8 cellular contexts compared by ENCODE assay signal in the genomic region with DNA sequence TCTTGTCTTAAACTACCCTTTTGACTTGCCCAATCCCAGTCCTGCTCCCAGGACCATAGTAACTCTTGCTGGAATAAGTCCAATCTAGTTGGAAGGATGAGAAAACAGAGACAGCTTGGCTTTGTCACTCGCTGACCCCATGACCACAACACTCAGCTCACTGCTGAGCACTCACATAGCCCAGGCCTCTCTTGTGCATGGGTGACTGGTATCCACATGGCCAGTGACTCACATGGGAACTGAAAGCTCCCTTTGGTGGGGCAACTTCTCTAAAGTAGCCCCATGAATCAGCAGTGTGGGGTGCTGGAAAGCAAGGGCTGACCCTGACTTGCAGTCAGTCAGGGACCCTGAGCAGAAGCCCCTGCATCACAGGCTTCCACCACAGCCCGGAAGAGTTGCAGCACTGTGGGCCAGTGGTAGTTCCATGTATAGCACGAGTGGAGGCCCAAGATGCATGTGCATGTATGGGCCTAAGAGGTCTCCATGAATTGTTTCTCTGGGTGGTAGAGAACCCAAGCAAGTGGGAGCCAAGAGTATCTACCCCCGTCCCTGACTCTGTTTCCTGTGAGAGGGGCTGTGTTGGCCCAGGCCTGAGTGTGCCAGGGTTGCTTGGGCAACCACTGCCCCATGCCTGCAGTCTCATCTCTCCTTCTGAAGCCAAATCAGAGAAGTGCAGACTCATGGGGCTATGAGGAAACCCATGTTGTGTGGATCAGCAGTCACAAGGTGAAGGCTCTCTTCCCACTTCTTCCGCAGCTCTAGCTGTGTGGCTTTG.
DNase-seq lines count a peak whose midpoint lies in the region; ATAC-seq and TF ChIP-seq lines count a peak whose summit lies in the region.

No MANE protein-coding gene starts in this region.

- TF ChIP-seq CTCF in mammary epithelial cell (conservative IDR thresholded peaks at IDR 0.05 in 1 of 2, IDR thresholded peaks at IDR 0.05 in 1 of 2; ENCODE audit: extremely low read depth in 1 of 2, insufficient read depth in 1 of 2, low read depth in 1 of 2, low read length in 2 of 2) (no peak), mucosa of descending colon (IDR thresholded peaks at IDR 0.05) (no peak)

- H3K9me2 ChIP-seq in Karpas-422 (replicated peaks; ENCODE audit: insufficient read depth, low read length) = no peaks in the 10 kb centered on the region

- dilution Hi-C loops in mammary epithelial cell (cut with HindIII; ENCODE audit: low sequenced_read_pairs) = loop anchor here (5.0 to 25.0 kb wide), 2 partner anchors 43 to 273 kb away; partner anchors contain the start of genes CCR2 and CCR5

- CTCF ChIA-PET in mammary epithelial cell (lab: Charles Lee; ENCODE audit: low non-redundant PET) = no interaction called here

- H3K4me1 ChIP-seq in Karpas-422 (ENCODE audit: low read length) = peaks cover 55% of the 10 kb centered on the region
- peaks cover 27% of the 10 kb centered on the region for H3K4me1 ChIP-seq in mammary epithelial cell (ENCODE audit: insufficient read depth, low read length)
- no peaks in the 10 kb centered on the region for H3K4me1 ChIP-seq in mucosa of descending colon (ENCODE audit: low read depth)

- intact Hi-C loops in mammary epithelial cell (cut with micrococcal nuclease) = loop anchor here (1.0 kb wide), 2 partner anchors 38 to 72 kb away; no protein-coding TSS in a partner anchor
- intact Hi-C loops in mucosa of descending colon (cut with DNase I, micrococcal nuclease) = loop anchor here in 1 of 2 donors (10.0 kb wide), 1 partner anchor 325 kb away; no protein-coding TSS in a partner anchor

- H2AFZ ChIP-seq in Karpas-422 (ENCODE audit: low read length) = no peak overlapping the region
- H2AFZ ChIP-seq in mammary epithelial cell (ENCODE audit: low read depth, low read length) = no peak overlapping the region

- DNase-seq in AG20443 (ENCODE audit: low spot score) = peak; percentile 87
- DNase-seq in Karpas-422 = peak; percentile 65
- peak; percentile 97 for DNase-seq in mammary epithelial cell
- DNase-seq in mucosa of descending colon = peak; percentile 30 to 69 (median 55)
- DNase-seq in NAMALWA (ENCODE audit: low spot score) = no peak
- DNase-seq in NCI-H524 treated with DMSO at 0.1 percent for 48 hours (lab: John Stamatoyannopoulos, UW) = no peak
- no peak for DNase-seq in T-helper 9 cell

- H3K36me3 ChIP-seq in Karpas-422 (ENCODE audit: insufficient read depth, low read length) = no peaks in the 10 kb centered on the region
- H3K36me3 ChIP-seq in mammary epithelial cell (ENCODE audit: insufficient read depth, low read length) = no peaks in the 10 kb centered on the region
- H3K36me3 ChIP-seq in mucosa of descending colon (ENCODE audit: low read depth) = no peaks in the 10 kb centered on the region

- H4K20me1 ChIP-seq in Karpas-422 (ENCODE audit: insufficient read depth, low read depth, low read length) (no peaks in the 10 kb centered on the region), mammary epithelial cell (ENCODE audit: insufficient read depth, low read length) (no peaks in the 10 kb centered on the region)

- in situ Hi-C loops in mammary epithelial cell (cut with MboI; ENCODE audit: low sequenced_read_pairs in 2 of 2) = loop anchor here in 1 of 2 donors (5.0 to 25.0 kb wide), 3 partner anchors 115 to 327 kb away; partner anchors contain the start of genes CCR1 and CCR5

- H3K4me2 ChIP-seq in Karpas-422 (ENCODE audit: low read depth, low read length, poor library complexity, severe bottlenecking) (no peak overlapping the region), mammary epithelial cell (ENCODE audit: insufficient read depth, low read depth, low read length) (peak overlapping the region; percentile 8)

- H3K9ac ChIP-seq in Karpas-422 (ENCODE audit: low read length) (no peak overlapping the region), mammary epithelial cell (ENCODE audit: insufficient read depth, low read length) (no peak overlapping the region)

- no peaks in the 10 kb centered on the region for H3K9me3 ChIP-seq in Karpas-422 (ENCODE audit: low read length)
- no peaks in the 10 kb centered on the region for H3K9me3 ChIP-seq in mammary epithelial cell (replicated peaks; ENCODE audit: insufficient read depth, low read length)
- H3K9me3 ChIP-seq in mucosa of descending colon = no peaks in the 10 kb centered on the region

- H3K79me2 ChIP-seq in Karpas-422 (ENCODE audit: low read length) = no peaks in the 10 kb centered on the region
- H3K79me2 ChIP-seq in mammary epithelial cell (ENCODE audit: insufficient read depth, low read length) = no peaks in the 10 kb centered on the region

- ATAC-seq in GM19395 (IDR thresholded peaks at IDR 0.05; ENCODE audit: unreplicated experiment) (peak; percentile 55), mucosa of descending colon (peak; percentile 77)

- H3K27ac ChIP-seq in Karpas-422 (ENCODE audit: low read length) = no peak overlapping the region
- H3K27ac ChIP-seq in mammary epithelial cell (ENCODE audit: insufficient read depth, low read depth, low read length) = peak overlapping the region; percentile 70

- H3K4me3 ChIP-seq in Karpas-422 (ENCODE audit: low read length) (no peak overlapping the region), mammary epithelial cell (replicated peaks in 1 of 3; ENCODE audit: insufficient read depth in 1 of 3, low read depth in 2 of 3, low read length in 3 of 3) (no peak overlapping the region), mucosa of descending colon (no peak overlapping the region)

- H3K27me3 ChIP-seq in Karpas-422 (ENCODE audit: low read length) (no peaks in the 10 kb centered on the region), mammary epithelial cell (ENCODE audit: insufficient read depth, low read length) (no peaks in the 10 kb centered on the region)

- WGBS in mammary epithelial cell (ENCODE audit: low coverage, missing lambda C conversion rate) = 86% methylated on average over 4 of the region's 5 CpGs

- no TSS peak for BruUV-seq in mammary epithelial cell (replicated peaks; lab: Mats Ljungman, UMichigan)

Comparison
In these comparisons a context has a peak if more than half of its experiments do, and no peak if none do; other contexts are left out.
1. DNase-seq: peak in AG20443 (single experiment), Karpas-422 (single experiment), mammary epithelial cell (single experiment) and mucosa of descending colon (3 of 3); none in NAMALWA (single experiment), NCI-H524 treated with DMSO at 0.1 percent for 48 hours (single experiment) and T-helper 9 cell (single experiment).